ENCODE assay signal across 12 cellular contexts in genomic region chrX:120193254-120193653, GRCh38. TPM values are rescaled to one million over a fixed set of nuclear protein-coding genes. Genes with fewer than 3 reads are reported as not detected.
"Had no signal": no experiment of that assay in that cellular context is flagged by ENCODE, and none has a peak within 500 bp of the region (broad histone marks: within the 10 kb centered on the region; RNA-seq: fewer than 3 reads in every experiment).

No MANE protein-coding gene starts in this region.

RNA-seq across cellular contexts. Expression of gene RHOXF2, which starts 34.8 kb away (rescaled TPM):
- total RNA-seq: activated B cell treated with CpG ODN at 0.5 μM for 24 hours; activated CD4-positive, alpha-beta memory T cell treated with anti-CD3 and anti-CD28 coated beads for 36 hours; activated CD4-positive, alpha-beta memory T cell treated with anti-CD3 and anti-CD28 coated beads, Interleukin-2, amount 10 ng/mL, durations not matched to agents 7 days and 5 days; activated CD4-positive, alpha-beta T cell treated with anti-CD3 and anti-CD28 coated beads for 36 hours; activated CD4-positive, alpha-beta T cell treated with anti-CD3 and anti-CD28 coated beads, Interleukin-2, amount 10 ng/mL, durations not matched to agents 24 days and 14 days; activated CD4-positive, alpha-beta T cell treated with anti-CD3 and anti-CD28 coated beads, Interleukin-2, amount 10 ng/mL, durations not matched to agents 7 days and 5 days; activated CD8-positive, alpha-beta memory T cell treated with anti-CD3 and anti-CD28 coated beads for 36 hours; activated CD8-positive, alpha-beta memory T cell treated with anti-CD3 and anti-CD28 coated beads, Interleukin-2, amount 10 ng/mL, durations not matched to agents 7 days and 5 days; activated CD8-positive, alpha-beta T cell treated with anti-CD3 and anti-CD28 coated beads for 36 hours; activated CD8-positive, alpha-beta T cell treated with anti-CD3 and anti-CD28 coated beads, Interleukin-2, amount 10 ng/mL, durations not matched to agents 7 days and 5 days; T-helper 1 cell treated with Interleukin-12 subunit alpha and Interleukin-12 subunit beta and Interleukin-4 antibody, amounts not matched to agents 30 ng/mL and 1 ng/mL, for 36 hours; T-helper 2 cell treated with Interferon-gamma antibody and Interleukin-4, amounts not matched to agents 100 ng/mL and 5 ng/mL, for 36 hours had no signal
